Comparison of ENCODE assay signal across 8 cellular contexts in genomic region chr14:68210729-68211299, GRCh38.
A peak's percentile ranks its signal among the peaks of the same experiment; 100 is the strongest.
DNase-seq lines count a peak whose midpoint lies in the region; ATAC-seq, FAIRE-seq and TF ChIP-seq lines count a peak whose summit lies in the region.

No MANE protein-coding gene starts in this region.

- H3K27me3 ChIP-seq in BE2C = no peaks in the 10 kb centered on the region

- H3K9me3 ChIP-seq in BE2C = no peaks in the 10 kb centered on the region

- ATAC-seq in HG02973 (IDR thresholded peaks at IDR 0.05; ENCODE audit: unreplicated experiment) = peak; percentile 85

- no peaks in the 10 kb centered on the region for H3K36me3 ChIP-seq in BE2C

- TF ChIP-seq CTCF in BE2C (IDR thresholded peaks at IDR 0.05; ENCODE audit: low read depth, low read length) = no peak

- peak; percentile 97 for FAIRE-seq in RCC 7860 (lab: Jason Lieb, UNC)

- no peak overlapping the region for H3K4me3 ChIP-seq in BE2C (ENCODE audit: low read depth, low read length)

- DNase-seq in activated CD8-positive, alpha-beta memory T cell treated with anti-CD3 and anti-CD28 coated beads for 24 hours = peak; percentile 73
- no peak for DNase-seq in activated CD8-positive, alpha-beta memory T cell treated with anti-CD3 and anti-CD28 coated beads, Interleukin-2, amount 50 U/mL, for 48 hours
- DNase-seq in RCC 7860 (ENCODE audit: low spot score) (peak; percentile 98), astrocyte of the hippocampus (ENCODE audit: low read depth, low spot score) (peak; percentile 80), kidney glomerular epithelial cell (lab: John Stamatoyannopoulos, UW) (peak; percentile 97), BE2C (no peak)
- peak; percentile 15 to 30 for DNase-seq in stimulated activated CD8-positive, alpha-beta memory T cell treated with anti-CD3 and anti-CD28 coated beads, Interleukin-15, amount 100 ng/mL, for 48 hours (ENCODE audit: low read depth in 2 of 2)

- H3K4me1 ChIP-seq in BE2C = no peaks in the 10 kb centered on the region

Comparison
In these comparisons a context has a peak if more than half of its experiments do, and no peak if none do; other contexts are left out.
1. DNase-seq: peak in activated CD8-positive, alpha-beta memory T cell treated with anti-CD3 and anti-CD28 coated beads for 24 hours (single experiment), RCC 7860 (single experiment), astrocyte of the hippocampus (single experiment), kidney glomerular epithelial cell (single experiment) and stimulated activated CD8-positive, alpha-beta memory T cell treated with anti-CD3 and anti-CD28 coated beads, Interleukin-15, amount 100 ng/mL, for 48 hours (2 of 2); none in activated CD8-positive, alpha-beta memory T cell treated with anti-CD3 and anti-CD28 coated beads, Interleukin-2, amount 50 U/mL, for 48 hours (single experiment) and BE2C (single experiment).